In genomic region chr3:48663489-48664312, GRCh38 we compare ENCODE assay signal across 1 cellular context.
TF ChIP-seq lines count a peak whose summit lies in the region.

No MANE protein-coding gene starts in this region.

TF ChIP-seq in HepG2, 621 proteins besides CTCF, POLR2A, EP300 and RAD21 (continued from another document and continues in another):
- peak; percentile 83 for TF ChIP-seq ZNF18 (CRISPR knock-in tag; IDR thresholded peaks at IDR 0.05; ENCODE audit: insufficient replicate concordance)
- TF ChIP-seq ZNF512 (CRISPR knock-in tag; IDR thresholded peaks at IDR 0.05) = no peak
- 0 out of 2 replicates have a peak, but pooled peaks have one; percentile 22 for TF ChIP-seq ZBTB14 (CRISPR knock-in tag; IDR thresholded peaks at IDR 0.05)
- TF ChIP-seq NCOA2 (CRISPR knock-in tag; IDR thresholded peaks at IDR 0.05) = peak; percentile 55
- TF ChIP-seq SKI (IDR thresholded peaks at IDR 0.05; ENCODE audit: partially characterized antibody) = peak; percentile 25
- no peak; the same call in 1 of the 2 replicates for TF ChIP-seq KLF12 (CRISPR knock-in tag; IDR thresholded peaks at IDR 0.05; ENCODE audit: borderline replicate concordance)
- TF ChIP-seq FOXA3 (CRISPR knock-in tag; IDR thresholded peaks at IDR 0.05) = 0 out of 2 replicates have a peak, but pooled peaks have one; percentile 14
- peak; percentile 81 for TF ChIP-seq ZMYM4 (CRISPR knock-in tag; IDR thresholded peaks at IDR 0.05)
- TF ChIP-seq TEAD3 (CRISPR knock-in tag; optimal IDR thresholded peaks at IDR 0.05; ENCODE audit: borderline replicate concordance) = peak; percentile 98
- TF ChIP-seq SNRNP70 (IDR thresholded peaks at IDR 0.05; ENCODE audit: low read depth, low read length) = no peak
- TF ChIP-seq U2AF1 (optimal IDR thresholded peaks at IDR 0.05; ENCODE audit: low read depth, low read length) = no peak
- TF ChIP-seq NFRKB (IDR thresholded peaks at IDR 0.05) = no peak
- TF ChIP-seq MAFF (IDR thresholded peaks at IDR 0.05; ENCODE audit: low read depth, low read length) = no peak
- TF ChIP-seq ZFP91 (CRISPR knock-in tag; IDR thresholded peaks at IDR 0.05; ENCODE audit: borderline replicate concordance) = peak; percentile 89
- TF ChIP-seq RFXANK (CRISPR knock-in tag; IDR thresholded peaks at IDR 0.05) = no peak
- peak; percentile 8; the same call in 1 of the 2 replicates for TF ChIP-seq ZNF329 (CRISPR knock-in tag; IDR thresholded peaks at IDR 0.05; ENCODE audit: low read depth)
- TF ChIP-seq ELF1 (CRISPR knock-in tag; IDR thresholded peaks at IDR 0.05) = peak; percentile 93
- TF ChIP-seq NR2F6 (IDR thresholded peaks at IDR 0.05) = peak; percentile 75; the same call in 1 of the 2 replicates
- TF ChIP-seq NR2F6 (CRISPR knock-in tag; IDR thresholded peaks at IDR 0.05) = peak; percentile 64
- peak; percentile 87 for TF ChIP-seq ZGPAT (CRISPR knock-in tag; IDR thresholded peaks at IDR 0.05)
- TF ChIP-seq ZNF230 (CRISPR knock-in tag; IDR thresholded peaks at IDR 0.05) = peak; percentile 90
- peak; percentile 86 for TF ChIP-seq ZNF740 (CRISPR knock-in tag; IDR thresholded peaks at IDR 0.05)
- TF ChIP-seq RFX5 (IDR thresholded peaks at IDR 0.05; ENCODE audit: low read depth, low read length) = peak; percentile 87
- no peak for TF ChIP-seq KDM3A (CRISPR knock-in tag; IDR thresholded peaks at IDR 0.05; ENCODE audit: low read depth)
- TF ChIP-seq MAX (IDR thresholded peaks at IDR 0.05) = peak; percentile 95
- TF ChIP-seq ZNF12 (CRISPR knock-in tag; IDR thresholded peaks at IDR 0.05) = peak; percentile 67; the same call in 1 of the 2 replicates
- no peak for TF ChIP-seq PPARG (CRISPR knock-in tag; conservative IDR thresholded peaks at IDR 0.05)
- TF ChIP-seq ATF1 (CRISPR knock-in tag; IDR thresholded peaks at IDR 0.05) = peak; percentile 83
- TF ChIP-seq CREB1 (IDR thresholded peaks at IDR 0.05) = peak; percentile 87
- peak; percentile 92 for TF ChIP-seq CREB1 (CRISPR knock-in tag; IDR thresholded peaks at IDR 0.05)
- no peak for TF ChIP-seq HDAC6 (IDR thresholded peaks at IDR 0.05; ENCODE audit: low read depth, low read length)
- TF ChIP-seq ZNF737 (CRISPR knock-in tag; IDR thresholded peaks at IDR 0.05; ENCODE audit: borderline replicate concordance) = no peak
- 0 out of 2 replicates have a peak, but pooled peaks have one; percentile 64 for TF ChIP-seq ZC3H4 (CRISPR knock-in tag; IDR thresholded peaks at IDR 0.05; ENCODE audit: borderline replicate concordance)
- no peak for TF ChIP-seq ZNF644 (CRISPR knock-in tag; IDR thresholded peaks at IDR 0.05; ENCODE audit: low read depth)
- no peak for TF ChIP-seq HCFC1 (IDR thresholded peaks at IDR 0.05; ENCODE audit: low read depth, low read length)
- peak; percentile 74 for TF ChIP-seq RXRA (CRISPR knock-in tag; IDR thresholded peaks at IDR 0.05)
- no peak; the same call in 1 of the 2 replicates for TF ChIP-seq RARA (CRISPR knock-in tag; IDR thresholded peaks at IDR 0.05)
- peak; percentile 90 for TF ChIP-seq SRSF1 (optimal IDR thresholded peaks at IDR 0.05; ENCODE audit: low read depth, low read length)
- no peak for TF ChIP-seq SOX6 (IDR thresholded peaks at IDR 0.05)
- peak; percentile 97 for TF ChIP-seq SOX6 (CRISPR knock-in tag; IDR thresholded peaks at IDR 0.05)
- no peak; the same call in 1 of the 2 replicates for TF ChIP-seq ZNF816 (CRISPR knock-in tag; IDR thresholded peaks at IDR 0.05; ENCODE audit: borderline replicate concordance)
- no peak; the same call in 1 of the 2 replicates for TF ChIP-seq THRA (CRISPR knock-in tag; IDR thresholded peaks at IDR 0.05; ENCODE audit: borderline replicate concordance)
- 0 out of 2 replicates have a peak, but pooled peaks have one; percentile 8 for TF ChIP-seq ZBTB33 (CRISPR knock-in tag; IDR thresholded peaks at IDR 0.05)
- TF ChIP-seq WIZ (CRISPR knock-in tag; IDR thresholded peaks at IDR 0.05) = no peak
- TF ChIP-seq ZNF383 (CRISPR knock-in tag; IDR thresholded peaks at IDR 0.05; ENCODE audit: borderline replicate concordance) = no peak
- 0 out of 2 replicates have a peak, but pooled peaks have one; percentile 60 for TF ChIP-seq ZFP36L1 (CRISPR knock-in tag; IDR thresholded peaks at IDR 0.05)
- peak; percentile 71; the same call in 1 of the 2 replicates for TF ChIP-seq ONECUT2 (CRISPR knock-in tag; IDR thresholded peaks at IDR 0.05)
- TF ChIP-seq MEIS1 (CRISPR knock-in tag; IDR thresholded peaks at IDR 0.05; ENCODE audit: borderline replicate concordance) = peak; percentile 74; the same call in 1 of the 2 replicates
- TF ChIP-seq ZBTB1 (CRISPR knock-in tag; IDR thresholded peaks at IDR 0.05; ENCODE audit: borderline replicate concordance) = no peak
- TF ChIP-seq ZNF639 (CRISPR knock-in tag; conservative IDR thresholded peaks at IDR 0.05) = peak; percentile 88
- TF ChIP-seq MAFK (conservative IDR thresholded peaks at IDR 0.05 in 1 of 2, IDR thresholded peaks at IDR 0.05 in 1 of 2; ENCODE audit: low read length in 2 of 2) = no peak
- peak; percentile 83 for TF ChIP-seq DR1 (CRISPR knock-in tag; IDR thresholded peaks at IDR 0.05)
- TF ChIP-seq ZZZ3 (CRISPR knock-in tag; IDR thresholded peaks at IDR 0.05; ENCODE audit: borderline replicate concordance) = 0 out of 2 replicates have a peak, but pooled peaks have one; percentile 61
- TF ChIP-seq ZFYVE20 (CRISPR knock-in tag; IDR thresholded peaks at IDR 0.05; ENCODE audit: borderline replicate concordance, low read depth) = no peak
- TF ChIP-seq ZNF670 (CRISPR knock-in tag; IDR thresholded peaks at IDR 0.05; ENCODE audit: borderline replicate concordance) = 0 out of 2 replicates have a peak, but pooled peaks have one; percentile 59
- 0 out of 2 replicates have a peak, but pooled peaks have one; percentile 66 for TF ChIP-seq MAF1 (CRISPR knock-in tag; IDR thresholded peaks at IDR 0.05; ENCODE audit: borderline replicate concordance)
- TF ChIP-seq ZMAT5 (CRISPR knock-in tag; IDR thresholded peaks at IDR 0.05; ENCODE audit: borderline replicate concordance, low read depth) = no peak
